In the genomic region with DNA sequence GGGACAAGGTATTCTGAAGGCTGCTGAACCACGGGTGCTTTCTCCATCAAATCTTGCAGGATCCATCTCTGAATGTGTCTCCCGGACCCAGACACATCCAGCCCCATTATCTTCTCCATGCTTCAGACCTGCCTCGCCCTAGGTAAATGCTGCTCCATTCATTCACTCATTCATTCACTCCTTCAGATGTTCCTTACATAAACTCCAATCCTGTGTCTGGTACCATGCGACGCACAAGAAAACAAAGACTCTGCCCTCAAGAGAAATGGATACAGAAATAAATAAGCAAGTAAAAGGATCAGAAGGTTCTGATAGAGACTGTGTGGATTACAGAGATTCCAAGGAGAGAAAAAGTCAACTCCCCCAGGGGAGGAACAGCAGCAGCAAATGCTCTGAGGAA, we compare ENCODE assay signal across 30 cellular contexts. TPM values are rescaled to one million over a fixed set of nuclear protein-coding genes. Genes with fewer than 3 reads are reported as not detected.
"Had no signal": no experiment of that assay in that cellular context is flagged by ENCODE, and none has a peak within 500 bp of the region (broad histone marks: within the 10 kb centered on the region; RNA-seq: fewer than 3 reads in every experiment).

No MANE protein-coding gene starts in this region.

- FAIRE-seq: TTC549 had no signal

- H3K4me1 ChIP-seq: breast epithelium had no signal

- ATAC-seq: activated T-cell treated with anti-CD3 and anti-CD28 coated beads, Interleukin-2, amount 50 U/mL, for 72 hours; Panc1; Right ventricle myocardium inferior; T-cell had no signal

- H3K9me3 ChIP-seq: adrenal gland, breast epithelium, MG63 had no signal

- H3K9ac ChIP-seq: KMS-11 had no signal

- H3K36me3 ChIP-seq: adrenal gland, breast epithelium, MG63 had no signal

- H3K27ac ChIP-seq: adrenal gland, breast epithelium, KMS-11, SK-N-MC had no signal

- H3K4me2 ChIP-seq: KMS-11 had no signal

- DNase-seq: activated B cell treated with CpG ODN at 0.5 μM for 24 hours; activated CD4-positive, alpha-beta T cell treated with anti-CD3 and anti-CD28 coated beads for 1 hour; activated CD4-positive, alpha-beta T cell treated with anti-CD3 and anti-CD28 coated beads, Interleukin-2, amount 10 ng/mL, durations not matched to agents 24 days and 14 days; activated CD4-positive, alpha-beta T cell treated with anti-CD3 and anti-CD28 coated beads, Interleukin-2, amount 50 U/mL, for 48 hours; activated naive CD4-positive, alpha-beta T cell treated with anti-CD3 and anti-CD28 coated beads, Interleukin-2, amount 50 U/mL, for 16 hours; activated naive CD8-positive, alpha-beta T cell treated with anti-CD3 and anti-CD28 coated beads, Interleukin-2, amount 10 ng/mL, durations not matched to agents 7 days and 5 days; activated T-cell treated with anti-CD3 and anti-CD28 coated beads, Interleukin-2, amount 50 U/mL, for 72 hours; MG63; NCI-H1105; NCI-H1436; NCI-H1694 treated with DMSO at 0.1 percent for 48 hours; NCI-H2029 treated with DMSO at 0.1 percent for 48 hours; NCI-H345; NCI-H510A; NCI-H526 treated with DMSO at 0.1 percent for 48 hours; NCI-H82; OCI-M1; RPMI8226; T-cell; T-helper 2 cell; T1000 had no signal

- H3K27me3 ChIP-seq: adrenal gland, breast epithelium, MG63 had no signal

- H3K4me3 ChIP-seq: adrenal gland, breast epithelium, MG63, SK-N-MC had no signal

RNA-seq across cellular contexts. Expression of gene ADGRD2, which starts 27.1 kb away (rescaled TPM):
- total RNA-seq: activated B cell treated with CpG ODN at 0.5 μM for 24 hours; activated CD4-positive, alpha-beta T cell treated with anti-CD3 and anti-CD28 coated beads, Interleukin-2, amount 10 ng/mL, durations not matched to agents 24 days and 14 days; activated CD8-positive, alpha-beta memory T cell treated with anti-CD3 and anti-CD28 coated beads for 36 hours; activated naive CD8-positive, alpha-beta T cell treated with anti-CD3 and anti-CD28 coated beads, Interleukin-2, amount 10 ng/mL, durations not matched to agents 7 days and 5 days; activated T-cell treated with anti-CD3 and anti-CD28 coated beads, Interleukin-2, amount 50 U/mL, for 72 hours; Right ventricle myocardium inferior; T-cell had no signal
- polyA plus RNA-seq: IgD-negative memory B cell had no signal
